In the genomic region with DNA sequence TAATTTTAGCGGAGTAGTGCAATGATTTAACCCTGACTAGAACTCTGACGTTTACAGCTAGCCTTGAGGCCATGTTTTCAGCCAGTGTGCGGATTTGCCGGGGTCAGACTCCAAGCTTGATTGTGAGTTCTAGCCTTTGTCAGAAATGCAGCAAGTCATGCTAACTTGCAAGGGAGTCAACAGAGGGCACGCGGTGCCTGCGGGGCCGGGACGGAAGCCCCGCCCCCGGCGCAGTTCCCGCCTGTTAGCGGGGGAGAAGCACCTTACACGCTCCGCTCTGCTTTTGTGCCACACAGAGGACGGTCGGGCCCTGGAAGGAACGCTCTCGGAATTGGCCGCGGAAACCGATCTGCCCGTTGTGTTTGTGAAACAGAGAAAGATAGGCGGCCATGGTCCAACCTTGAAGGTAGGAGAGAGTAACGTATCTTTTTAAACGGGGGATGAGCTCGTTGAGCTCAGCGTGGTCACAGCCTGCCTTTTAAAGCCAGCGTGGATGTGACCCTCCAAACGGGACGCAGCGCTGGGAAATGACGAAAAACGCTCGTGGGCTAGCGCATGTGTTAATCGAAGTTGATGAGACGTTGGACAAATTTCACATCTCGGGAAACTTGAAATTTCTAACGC, we compare ENCODE assay signal across 1 cellular context.
TF ChIP-seq lines count a peak whose summit lies in the region.

No MANE protein-coding gene starts in this region.

TF ChIP-seq in K562, 482 proteins besides CTCF, POLR2A, EP300 and RAD21 (continued from another document and continues in another):
- TF ChIP-seq, protein P1, sequence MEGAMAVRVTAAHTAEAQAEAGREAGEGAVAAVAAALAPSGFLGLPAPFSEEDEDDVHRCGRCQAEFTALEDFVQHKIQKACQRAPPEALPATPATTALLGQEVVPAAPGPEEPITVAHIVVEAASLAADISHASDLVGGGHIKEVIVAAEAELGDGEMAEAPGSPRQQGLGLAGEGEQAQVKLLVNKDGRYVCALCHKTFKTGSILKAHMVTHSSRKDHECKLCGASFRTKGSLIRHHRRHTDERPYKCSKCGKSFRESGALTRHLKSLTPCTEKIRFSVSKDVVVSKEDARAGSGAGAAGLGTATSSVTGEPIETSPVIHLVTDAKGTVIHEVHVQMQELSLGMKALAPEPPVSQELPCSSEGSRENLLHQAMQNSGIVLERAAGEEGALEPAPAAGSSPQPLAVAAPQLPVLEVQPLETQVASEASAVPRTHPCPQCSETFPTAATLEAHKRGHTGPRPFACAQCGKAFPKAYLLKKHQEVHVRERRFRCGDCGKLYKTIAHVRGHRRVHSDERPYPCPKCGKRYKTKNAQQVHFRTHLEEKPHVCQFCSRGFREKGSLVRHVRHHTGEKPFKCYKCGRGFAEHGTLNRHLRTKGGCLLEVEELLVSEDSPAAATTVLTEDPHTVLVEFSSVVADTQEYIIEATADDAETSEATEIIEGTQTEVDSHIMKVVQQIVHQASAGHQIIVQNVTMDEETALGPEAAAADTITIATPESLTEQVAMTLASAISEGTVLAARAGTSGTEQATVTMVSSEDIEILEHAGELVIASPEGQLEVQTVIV (CRISPR knock-in tag; IDR thresholded peaks at IDR 0.05; ENCODE audit: borderline replicate concordance): no peak
- TF ChIP-seq DIDO1 (tag; IDR thresholded peaks at IDR 0.05; ENCODE audit: low read depth): no peak
- peak; percentile 93 for TF ChIP-seq CREM (IDR thresholded peaks at IDR 0.05; ENCODE audit: low read depth)
- 0 out of 2 replicates have a peak, but pooled peaks have one; percentile 64 for TF ChIP-seq MTA1 (IDR thresholded peaks at IDR 0.05; ENCODE audit: borderline replicate concordance)
- 0 out of 2 replicates have a peak, but pooled peaks have one; percentile 21 for TF ChIP-seq MEF2D (tag; conservative IDR thresholded peaks at IDR 0.05; ENCODE audit: low read depth)
- TF ChIP-seq, protein P2, sequence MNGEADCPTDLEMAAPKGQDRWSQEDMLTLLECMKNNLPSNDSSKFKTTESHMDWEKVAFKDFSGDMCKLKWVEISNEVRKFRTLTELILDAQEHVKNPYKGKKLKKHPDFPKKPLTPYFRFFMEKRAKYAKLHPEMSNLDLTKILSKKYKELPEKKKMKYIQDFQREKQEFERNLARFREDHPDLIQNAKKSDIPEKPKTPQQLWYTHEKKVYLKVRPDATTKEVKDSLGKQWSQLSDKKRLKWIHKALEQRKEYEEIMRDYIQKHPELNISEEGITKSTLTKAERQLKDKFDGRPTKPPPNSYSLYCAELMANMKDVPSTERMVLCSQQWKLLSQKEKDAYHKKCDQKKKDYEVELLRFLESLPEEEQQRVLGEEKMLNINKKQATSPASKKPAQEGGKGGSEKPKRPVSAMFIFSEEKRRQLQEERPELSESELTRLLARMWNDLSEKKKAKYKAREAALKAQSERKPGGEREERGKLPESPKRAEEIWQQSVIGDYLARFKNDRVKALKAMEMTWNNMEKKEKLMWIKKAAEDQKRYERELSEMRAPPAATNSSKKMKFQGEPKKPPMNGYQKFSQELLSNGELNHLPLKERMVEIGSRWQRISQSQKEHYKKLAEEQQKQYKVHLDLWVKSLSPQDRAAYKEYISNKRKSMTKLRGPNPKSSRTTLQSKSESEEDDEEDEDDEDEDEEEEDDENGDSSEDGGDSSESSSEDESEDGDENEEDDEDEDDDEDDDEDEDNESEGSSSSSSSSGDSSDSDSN (IDR thresholded peaks at IDR 0.05; ENCODE audit: borderline replicate concordance in 1 of 2, low read depth in 2 of 2, low read length in 2 of 2): 0 out of 4 replicates have a peak, but pooled peaks of 1 of the 2 experiments have one; percentile 56
- peak in 1 of 3 experiments; percentile 83 for TF ChIP-seq YY1 (IDR thresholded peaks at IDR 0.05; ENCODE audit: borderline replicate concordance in 1 of 3, control insufficient read depth in 1 of 3, extremely low read depth in 1 of 3, insufficient read depth in 3 of 3, insufficient read length in 1 of 3, insufficient replicate concordance in 2 of 3, low read depth in 1 of 3, low read length in 2 of 3)
- peak; percentile 35 for TF ChIP-seq NUFIP1 (IDR thresholded peaks at IDR 0.05; ENCODE audit: partially characterized antibody)
- peak; percentile 87 for TF ChIP-seq RBM22 (IDR thresholded peaks at IDR 0.05; ENCODE audit: low read depth, low read length, poor library complexity, severe bottlenecking)
- TF ChIP-seq, protein P3, sequence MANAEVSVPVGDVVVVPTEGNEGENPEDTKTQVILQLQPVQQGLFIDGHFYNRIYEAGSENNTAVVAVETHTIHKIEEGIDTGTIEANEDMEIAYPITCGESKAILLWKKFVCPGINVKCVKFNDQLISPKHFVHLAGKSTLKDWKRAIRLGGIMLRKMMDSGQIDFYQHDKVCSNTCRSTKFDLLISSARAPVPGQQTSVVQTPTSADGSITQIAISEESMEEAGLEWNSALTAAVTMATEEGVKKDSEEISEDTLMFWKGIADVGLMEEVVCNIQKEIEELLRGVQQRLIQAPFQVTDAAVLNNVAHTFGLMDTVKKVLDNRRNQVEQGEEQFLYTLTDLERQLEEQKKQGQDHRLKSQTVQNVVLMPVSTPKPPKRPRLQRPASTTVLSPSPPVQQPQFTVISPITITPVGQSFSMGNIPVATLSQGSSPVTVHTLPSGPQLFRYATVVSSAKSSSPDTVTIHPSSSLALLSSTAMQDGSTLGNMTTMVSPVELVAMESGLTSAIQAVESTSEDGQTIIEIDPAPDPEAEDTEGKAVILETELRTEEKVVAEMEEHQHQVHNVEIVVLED (CRISPR knock-in tag; IDR thresholded peaks at IDR 0.05): peak; percentile 59
- 0 out of 2 replicates have a peak, but pooled peaks have one; percentile 30 for TF ChIP-seq ZNF24 (IDR thresholded peaks at IDR 0.05)
- TF ChIP-seq WHSC1 (IDR thresholded peaks at IDR 0.05; ENCODE audit: low read length): no peak
- TF ChIP-seq, protein P4, sequence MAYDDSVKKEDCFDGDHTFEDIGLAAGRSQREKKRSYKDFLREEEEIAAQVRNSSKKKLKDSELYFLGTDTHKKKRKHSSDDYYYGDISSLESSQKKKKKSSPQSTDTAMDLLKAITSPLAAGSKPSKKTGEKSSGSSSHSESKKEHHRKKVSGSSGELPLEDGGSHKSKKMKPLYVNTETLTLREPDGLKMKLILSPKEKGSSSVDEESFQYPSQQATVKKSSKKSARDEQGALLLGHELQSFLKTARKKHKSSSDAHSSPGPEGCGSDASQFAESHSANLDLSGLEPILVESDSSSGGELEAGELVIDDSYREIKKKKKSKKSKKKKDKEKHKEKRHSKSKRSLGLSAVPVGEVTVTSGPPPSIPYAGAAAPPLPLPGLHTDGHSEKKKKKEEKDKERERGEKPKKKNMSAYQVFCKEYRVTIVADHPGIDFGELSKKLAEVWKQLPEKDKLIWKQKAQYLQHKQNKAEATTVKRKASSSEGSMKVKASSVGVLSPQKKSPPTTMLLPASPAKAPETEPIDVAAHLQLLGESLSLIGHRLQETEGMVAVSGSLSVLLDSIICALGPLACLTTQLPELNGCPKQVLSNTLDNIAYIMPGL (CRISPR knock-in tag; IDR thresholded peaks at IDR 0.05): no peak
- TF ChIP-seq GATAD2B (IDR thresholded peaks at IDR 0.05; ENCODE audit: borderline replicate concordance): no peak
- TF ChIP-seq KAT8 (IDR thresholded peaks at IDR 0.05; ENCODE audit: low read depth): no peak
- TF ChIP-seq TAF7 (tag; IDR thresholded peaks at IDR 0.05): peak; percentile 14; the same call in 1 of the 2 replicates
- peak; percentile 34; the same call in 1 of the 2 replicates for TF ChIP-seq SMAD4 (CRISPR knock-in tag; conservative IDR thresholded peaks at IDR 0.05)
- no peak for TF ChIP-seq ZSCAN32 (CRISPR knock-in tag; IDR thresholded peaks at IDR 0.05)
- peak; percentile 19 for TF ChIP-seq HCFC1 (IDR thresholded peaks at IDR 0.05; ENCODE audit: low read depth, low read length)
- peak; percentile 91 for TF ChIP-seq CXXC5 (CRISPR knock-in tag; IDR thresholded peaks at IDR 0.05)
- peak in 1 of 2 experiments; percentile 74; a peak in 1 of 3 replicates for TF ChIP-seq CBX3 (IDR thresholded peaks at IDR 0.05; ENCODE audit: borderline replicate concordance in 1 of 2, low read length in 2 of 2)
- no peak for TF ChIP-seq DACH1 (IDR thresholded peaks at IDR 0.05; ENCODE audit: partially characterized antibody)
- TF ChIP-seq, protein P5, sequence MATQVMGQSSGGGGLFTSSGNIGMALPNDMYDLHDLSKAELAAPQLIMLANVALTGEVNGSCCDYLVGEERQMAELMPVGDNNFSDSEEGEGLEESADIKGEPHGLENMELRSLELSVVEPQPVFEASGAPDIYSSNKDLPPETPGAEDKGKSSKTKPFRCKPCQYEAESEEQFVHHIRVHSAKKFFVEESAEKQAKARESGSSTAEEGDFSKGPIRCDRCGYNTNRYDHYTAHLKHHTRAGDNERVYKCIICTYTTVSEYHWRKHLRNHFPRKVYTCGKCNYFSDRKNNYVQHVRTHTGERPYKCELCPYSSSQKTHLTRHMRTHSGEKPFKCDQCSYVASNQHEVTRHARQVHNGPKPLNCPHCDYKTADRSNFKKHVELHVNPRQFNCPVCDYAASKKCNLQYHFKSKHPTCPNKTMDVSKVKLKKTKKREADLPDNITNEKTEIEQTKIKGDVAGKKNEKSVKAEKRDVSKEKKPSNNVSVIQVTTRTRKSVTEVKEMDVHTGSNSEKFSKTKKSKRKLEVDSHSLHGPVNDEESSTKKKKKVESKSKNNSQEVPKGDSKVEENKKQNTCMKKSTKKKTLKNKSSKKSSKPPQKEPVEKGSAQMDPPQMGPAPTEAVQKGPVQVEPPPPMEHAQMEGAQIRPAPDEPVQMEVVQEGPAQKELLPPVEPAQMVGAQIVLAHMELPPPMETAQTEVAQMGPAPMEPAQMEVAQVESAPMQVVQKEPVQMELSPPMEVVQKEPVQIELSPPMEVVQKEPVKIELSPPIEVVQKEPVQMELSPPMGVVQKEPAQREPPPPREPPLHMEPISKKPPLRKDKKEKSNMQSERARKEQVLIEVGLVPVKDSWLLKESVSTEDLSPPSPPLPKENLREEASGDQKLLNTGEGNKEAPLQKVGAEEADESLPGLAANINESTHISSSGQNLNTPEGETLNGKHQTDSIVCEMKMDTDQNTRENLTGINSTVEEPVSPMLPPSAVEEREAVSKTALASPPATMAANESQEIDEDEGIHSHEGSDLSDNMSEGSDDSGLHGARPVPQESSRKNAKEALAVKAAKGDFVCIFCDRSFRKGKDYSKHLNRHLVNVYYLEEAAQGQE (CRISPR knock-in tag; IDR thresholded peaks at IDR 0.05; ENCODE audit: low read depth): peak; percentile 38; the same call in 1 of the 2 replicates
- TF ChIP-seq, protein P6, sequence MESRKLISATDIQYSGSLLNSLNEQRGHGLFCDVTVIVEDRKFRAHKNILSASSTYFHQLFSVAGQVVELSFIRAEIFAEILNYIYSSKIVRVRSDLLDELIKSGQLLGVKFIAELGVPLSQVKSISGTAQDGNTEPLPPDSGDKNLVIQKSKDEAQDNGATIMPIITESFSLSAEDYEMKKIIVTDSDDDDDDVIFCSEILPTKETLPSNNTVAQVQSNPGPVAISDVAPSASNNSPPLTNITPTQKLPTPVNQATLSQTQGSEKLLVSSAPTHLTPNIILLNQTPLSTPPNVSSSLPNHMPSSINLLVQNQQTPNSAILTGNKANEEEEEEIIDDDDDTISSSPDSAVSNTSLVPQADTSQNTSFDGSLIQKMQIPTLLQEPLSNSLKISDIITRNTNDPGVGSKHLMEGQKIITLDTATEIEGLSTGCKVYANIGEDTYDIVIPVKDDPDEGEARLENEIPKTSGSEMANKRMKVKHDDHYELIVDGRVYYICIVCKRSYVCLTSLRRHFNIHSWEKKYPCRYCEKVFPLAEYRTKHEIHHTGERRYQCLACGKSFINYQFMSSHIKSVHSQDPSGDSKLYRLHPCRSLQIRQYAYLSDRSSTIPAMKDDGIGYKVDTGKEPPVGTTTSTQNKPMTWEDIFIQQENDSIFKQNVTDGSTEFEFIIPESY (CRISPR knock-in tag; IDR thresholded peaks at IDR 0.05): peak; percentile 81
- TF ChIP-seq, protein P7, sequence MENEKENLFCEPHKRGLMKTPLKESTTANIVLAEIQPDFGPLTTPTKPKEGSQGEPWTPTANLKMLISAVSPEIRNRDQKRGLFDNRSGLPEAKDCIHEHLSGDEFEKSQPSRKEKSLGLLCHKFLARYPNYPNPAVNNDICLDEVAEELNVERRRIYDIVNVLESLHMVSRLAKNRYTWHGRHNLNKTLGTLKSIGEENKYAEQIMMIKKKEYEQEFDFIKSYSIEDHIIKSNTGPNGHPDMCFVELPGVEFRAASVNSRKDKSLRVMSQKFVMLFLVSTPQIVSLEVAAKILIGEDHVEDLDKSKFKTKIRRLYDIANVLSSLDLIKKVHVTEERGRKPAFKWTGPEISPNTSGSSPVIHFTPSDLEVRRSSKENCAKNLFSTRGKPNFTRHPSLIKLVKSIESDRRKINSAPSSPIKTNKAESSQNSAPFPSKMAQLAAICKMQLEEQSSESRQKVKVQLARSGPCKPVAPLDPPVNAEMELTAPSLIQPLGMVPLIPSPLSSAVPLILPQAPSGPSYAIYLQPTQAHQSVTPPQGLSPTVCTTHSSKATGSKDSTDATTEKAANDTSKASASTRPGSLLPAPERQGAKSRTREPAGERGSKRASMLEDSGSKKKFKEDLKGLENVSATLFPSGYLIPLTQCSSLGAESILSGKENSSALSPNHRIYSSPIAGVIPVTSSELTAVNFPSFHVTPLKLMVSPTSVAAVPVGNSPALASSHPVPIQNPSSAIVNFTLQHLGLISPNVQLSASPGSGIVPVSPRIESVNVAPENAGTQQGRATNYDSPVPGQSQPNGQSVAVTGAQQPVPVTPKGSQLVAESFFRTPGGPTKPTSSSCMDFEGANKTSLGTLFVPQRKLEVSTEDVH (IDR thresholded peaks at IDR 0.05; ENCODE audit: low read depth, partially characterized antibody): peak; percentile 57
- peak; percentile 66; the same call in 1 of the 2 replicates for TF ChIP-seq ATF7 (IDR thresholded peaks at IDR 0.05)
- TF ChIP-seq, protein P8, sequence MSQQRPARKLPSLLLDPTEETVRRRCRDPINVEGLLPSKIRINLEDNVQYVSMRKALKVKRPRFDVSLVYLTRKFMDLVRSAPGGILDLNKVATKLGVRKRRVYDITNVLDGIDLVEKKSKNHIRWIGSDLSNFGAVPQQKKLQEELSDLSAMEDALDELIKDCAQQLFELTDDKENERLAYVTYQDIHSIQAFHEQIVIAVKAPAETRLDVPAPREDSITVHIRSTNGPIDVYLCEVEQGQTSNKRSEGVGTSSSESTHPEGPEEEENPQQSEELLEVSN (IDR thresholded peaks at IDR 0.05; ENCODE audit: borderline replicate concordance in 1 of 2, extremely low read depth in 1 of 2, insufficient read depth in 1 of 2, insufficient read length in 1 of 2, low read depth in 1 of 2, low read length in 1 of 2, poor library complexity in 1 of 2, severe bottlenecking in 1 of 2): peak; percentile 98 to 99
- 0 out of 2 replicates have a peak, but pooled peaks have one; percentile 38 for TF ChIP-seq BCOR (IDR thresholded peaks at IDR 0.05)
- TF ChIP-seq SMARCB1 (IDR thresholded peaks at IDR 0.05; ENCODE audit: insufficient read length, low read depth): peak; percentile 70
- TF ChIP-seq POLR2AphosphoS5 (IDR thresholded peaks at IDR 0.05; ENCODE audit: control insufficient read depth, insufficient read depth, low read depth, low read length): peak; percentile 64
- TF ChIP-seq SPI1 (IDR thresholded peaks at IDR 0.05; ENCODE audit: borderline replicate concordance, low read depth, low read length): peak; percentile 67
- TF ChIP-seq SOX6 (IDR thresholded peaks at IDR 0.05): peak; percentile 69; the same call in 1 of the 2 replicates
- TF ChIP-seq, protein P9, sequence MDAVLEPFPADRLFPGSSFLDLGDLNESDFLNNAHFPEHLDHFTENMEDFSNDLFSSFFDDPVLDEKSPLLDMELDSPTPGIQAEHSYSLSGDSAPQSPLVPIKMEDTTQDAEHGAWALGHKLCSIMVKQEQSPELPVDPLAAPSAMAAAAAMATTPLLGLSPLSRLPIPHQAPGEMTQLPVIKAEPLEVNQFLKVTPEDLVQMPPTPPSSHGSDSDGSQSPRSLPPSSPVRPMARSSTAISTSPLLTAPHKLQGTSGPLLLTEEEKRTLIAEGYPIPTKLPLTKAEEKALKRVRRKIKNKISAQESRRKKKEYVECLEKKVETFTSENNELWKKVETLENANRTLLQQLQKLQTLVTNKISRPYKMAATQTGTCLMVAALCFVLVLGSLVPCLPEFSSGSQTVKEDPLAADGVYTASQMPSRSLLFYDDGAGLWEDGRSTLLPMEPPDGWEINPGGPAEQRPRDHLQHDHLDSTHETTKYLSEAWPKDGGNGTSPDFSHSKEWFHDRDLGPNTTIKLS (IDR thresholded peaks at IDR 0.05; ENCODE audit: borderline replicate concordance, low read depth): peak; percentile 79
- no peak for TF ChIP-seq RFX5 (IDR thresholded peaks at IDR 0.05; ENCODE audit: low read depth, low read length)
